Comparison of ENCODE assay signal across 1 cellular context in genomic region chr17:21314261-21314664, GRCh38.
TF ChIP-seq lines count a peak whose summit lies in the region.

No MANE protein-coding gene starts in this region.

TF ChIP-seq in HepG2, 621 proteins besides CTCF, POLR2A, EP300 and RAD21 (continued from another document):
- TF ChIP-seq HNRNPL (IDR thresholded peaks at IDR 0.05; ENCODE audit: low read depth, low read length), result peak; percentile 92
TF ChIP-seq in HepG2: peak in this region for 3; not testable (repeated sequence) for 618.
